Comparison of ENCODE assay signal across 8 cellular contexts in genomic region chr17:70144260-70144846, GRCh38. TPM values are rescaled to one million over a fixed set of nuclear protein-coding genes. Genes with fewer than 3 reads are reported as not detected.
A peak's percentile ranks its signal among the peaks of the same experiment; 100 is the strongest.
DNase-seq lines count a peak whose midpoint lies in the region; ATAC-seq, FAIRE-seq and TF ChIP-seq lines count a peak whose summit lies in the region.

No MANE protein-coding gene starts in this region.

- intact Hi-C loops in Right ventricle myocardium superior (cut with DNase I) (loop anchor here (10.0 kb wide), 2 partner anchors 540 to 570 kb away; no protein-coding TSS in a partner anchor), Right ventricle myocardium inferior (cut with DNase I) (loop anchor here (2.0 to 5.0 kb wide), 4 partner anchors 478 to 618 kb away; no protein-coding TSS in a partner anchor), transverse colon (cut with DNase I; ENCODE audit: low total_unique reads) (no loop called here)

- ATAC-seq in Right ventricle myocardium superior (ENCODE audit: poor library complexity) (peak; percentile 65), Right ventricle myocardium inferior (no peak), foreskin keratinocyte (no peak), GM21515 (IDR thresholded peaks at IDR 0.05; ENCODE audit: unreplicated experiment) (no peak)

- no peak for TF ChIP-seq POLR2A in transverse colon (IDR thresholded peaks at IDR 0.05)

- in situ Hi-C loops in transverse colon (cut with MboI; ENCODE audit: low pct_ligation_motif_present in 1 of 4, low pct_unique_long_range_greater_than_20kb in 1 of 4, low sequenced_read_pairs in 3 of 4), result loop anchor here in 1 of 4 donors (10.0 kb wide), 1 partner anchor 570 kb away; no protein-coding TSS in a partner anchor

- TF ChIP-seq EP300 in transverse colon (IDR thresholded peaks at IDR 0.05; ENCODE audit: low read depth), result no peak

- H3K9me3 ChIP-seq in transverse colon, result no peaks in the 10 kb centered on the region

- no peaks in the 10 kb centered on the region for H3K27me3 ChIP-seq in foreskin keratinocyte
- no peaks in the 10 kb centered on the region for H3K27me3 ChIP-seq in transverse colon

- no peak overlapping the region for H3K27ac ChIP-seq in foreskin keratinocyte
- no peak overlapping the region for H3K27ac ChIP-seq in transverse colon

- 20 to 22% methylated on average over 6 of the region's 6 CpGs for WGBS in transverse colon (ENCODE audit: low coverage in 1 of 2), 2 donors

- TF ChIP-seq CTCF in foreskin keratinocyte (conservative IDR thresholded peaks at IDR 0.05) (peak; percentile 77), transverse colon (IDR thresholded peaks at IDR 0.05) (peak; percentile 62 to 77 (median 71))

- FAIRE-seq in RCC 7860 (lab: Jason Lieb, UNC), result peak; percentile 79

- no peak overlapping the region for H3K4me3 ChIP-seq in transverse colon

- peaks cover 2% of the 10 kb centered on the region for H3K4me1 ChIP-seq in foreskin keratinocyte
- H3K4me1 ChIP-seq in transverse colon, result peaks cover 0 to 5% (median under 1%) of the 10 kb centered on the region in 4 donors

- H3K36me3 ChIP-seq in transverse colon, result no peaks in the 10 kb centered on the region

- no peak for DNase-seq in Right ventricle myocardium superior
- DNase-seq in Right ventricle myocardium inferior (ENCODE audit: missing footprints), result no peak
- DNase-seq in RCC 7860 (ENCODE audit: low spot score), result no peak
- peak in 1 of 2 donors; percentile 8 for DNase-seq in foreskin keratinocyte
- DNase-seq in transverse colon, result no peak
- DNase-seq in germinal center (ENCODE audit: low spot score), result no peak
- DNase-seq in activated effector memory CD4-positive, alpha-beta T cell treated with anti-CD3 and anti-CD28 coated beads, Interleukin-2, amount 50 U/mL, for 16 hours, result no peak

RNA-seq across cellular contexts. Expression of gene KCNJ2, which starts 25.0 kb away (rescaled TPM):
- total RNA-seq in Right ventricle myocardium superior, result 47.1 TPM
- total RNA-seq in Right ventricle myocardium inferior, result 44.3 TPM
- 0.10 and 0.28 TPM in 2 replicates for total RNA-seq in foreskin keratinocyte
- polyA plus RNA-seq in foreskin keratinocyte, result 0.01 and 0.03 TPM in 2 replicates
- total RNA-seq in transverse colon, result 10 to 100 TPM; 15.4 to 37.4 (median 19.7) TPM

Comparison
In these comparisons a context has a peak if more than half of its experiments do, and no peak if none do; other contexts are left out.
1. RNA of gene KCNJ2, which starts 25.0 kb away (total RNA-seq): 47.1 TPM in Right ventricle myocardium superior (single experiment), 44.3 TPM in Right ventricle myocardium inferior (single experiment) and 15.4 to 37.4 TPM in transverse colon; 0.10 to 0.28 TPM in foreskin keratinocyte; every median in the first group is over 10 times any median in the second.